8 cellular contexts compared by ENCODE assay signal in the genomic region with DNA sequence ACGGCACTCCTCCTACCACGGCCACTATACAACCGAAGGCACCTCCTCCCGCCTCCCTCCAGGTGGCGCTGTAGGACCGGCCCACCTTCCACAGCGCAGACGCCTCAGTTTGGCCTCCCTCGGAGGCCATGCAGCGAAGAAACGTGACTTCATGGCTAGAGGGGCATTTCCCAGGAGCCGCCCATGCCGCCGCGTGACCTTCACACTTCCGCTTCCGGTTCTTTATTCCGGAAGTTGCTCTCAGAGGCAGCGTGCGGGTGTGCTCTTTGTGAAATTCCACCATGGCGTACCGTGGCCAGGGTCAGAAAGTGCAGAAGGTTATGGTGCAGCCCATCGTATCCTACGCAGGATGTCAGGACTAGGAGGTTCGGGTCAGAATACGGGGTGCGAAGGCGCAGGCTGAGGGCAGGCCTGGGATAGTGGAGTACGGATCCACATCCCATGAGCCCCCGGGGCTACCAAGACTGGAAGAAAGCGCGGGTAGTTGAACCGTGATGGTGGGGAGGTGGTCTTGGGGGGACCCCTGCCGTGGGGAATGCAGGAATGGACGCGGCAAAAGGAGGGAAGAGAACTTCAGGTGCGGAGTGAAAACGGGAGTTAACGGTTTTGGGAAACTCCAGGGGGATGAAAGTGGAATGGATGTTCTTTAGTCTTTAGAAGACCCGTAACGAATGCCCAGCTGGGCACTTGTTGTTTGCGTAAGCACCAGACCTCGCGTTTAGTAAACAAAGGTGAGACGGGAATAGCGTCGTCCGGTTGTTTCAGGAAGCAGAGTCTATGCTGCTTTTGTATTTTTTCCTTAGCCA. TPM values are rescaled to one million over a fixed set of nuclear protein-coding genes. Genes with fewer than 3 reads are reported as not detected.
DNase-seq lines count a peak whose midpoint lies in the region; ATAC-seq, FAIRE-seq and TF ChIP-seq lines count a peak whose summit lies in the region.

TSS of gene SNRPE (plus strand) at position 221 of the 806 bp plus-strand sequence. CDS start at position 282, 61 bp downstream.

- CTCF ChIA-PET in HepG2 (lab: Yijun Ruan, JAX; ENCODE audit: low intra/inter-chr PET ratio, low total read pairs): interaction anchor here (0.6 to 2.1 kb wide), 4 partner anchors 9 to 345 kb away, joined by 3 to 40 read pairs (median 8); no protein-coding TSS in a partner anchor

- peaks cover 14 to 33% (median 16%) of the 10 kb centered on the region in 4 donors for H3K4me1 Mint-ChIP-seq in CD4-positive, CD25-positive, alpha-beta regulatory T cell

- peak; percentile 97 for TF ChIP-seq CTCF in HepG2 (CRISPR knock-in tag; IDR thresholded peaks at IDR 0.05)

- peak within 1 kb of the TSS; percentile 93 for H3K4me2 ChIP-seq in HepG2 (ENCODE audit: low read depth, low read length)

- H4K20me1 ChIP-seq in HepG2 (ENCODE audit: insufficient read depth, low read length): no peaks in the 10 kb centered on the region; the same call in 1 of the 2 replicates

- H3K79me2 ChIP-seq in HepG2 (ENCODE audit: insufficient read depth, low read length): peaks cover 25% of the 10 kb centered on the region

- peak within 1 kb of the TSS; percentile 96 for H3K4me3 ChIP-seq in CD4-positive, CD25-positive, alpha-beta regulatory T cell (ENCODE audit: low read depth, low read length)
- peak within 1 kb of the TSS; percentile 87 to 90 (median 90) for H3K4me3 ChIP-seq in HepG2 (replicated peaks in 1 of 3; ENCODE audit: insufficient read depth in 1 of 3, low read depth in 2 of 3, low read length in 3 of 3)

- H3K4me1 ChIP-seq in CD4-positive, CD25-positive, alpha-beta regulatory T cell (ENCODE audit: control insufficient read depth, insufficient read depth, low read length, poor library complexity, severe bottlenecking): peaks cover 11% of the 10 kb centered on the region
- H3K4me1 ChIP-seq in HepG2 (ENCODE audit: insufficient read depth, low read length): peaks cover 27% of the 10 kb centered on the region

- TSS peak; percentile 72 for BruUV-seq in HepG2 (replicated peaks; lab: Mats Ljungman, UMichigan)

- no peaks in the 10 kb centered on the region for H3K9me3 ChIP-seq in CD4-positive, CD25-positive, alpha-beta regulatory T cell (ENCODE audit: control insufficient read depth in 2 of 2, low read length in 2 of 2)
- H3K9me3 ChIP-seq in HepG2 (ENCODE audit: low read length): no peaks in the 10 kb centered on the region

- peak within 1 kb of the TSS; percentile 99 to 100 (median 99) for H3K27ac Mint-ChIP-seq in CD4-positive, CD25-positive, alpha-beta regulatory T cell

- H2AFZ ChIP-seq in HepG2 (ENCODE audit: low read length): peak within 1 kb of the TSS; percentile 98

- peak within 1 kb of the TSS; percentile 99 to 100 (median 99) for H3K4me3 Mint-ChIP-seq in CD4-positive, CD25-positive, alpha-beta regulatory T cell

- TF ChIP-seq EP300 in HepG2 (IDR thresholded peaks at IDR 0.05; ENCODE audit: low read depth in 2 of 2, low read length in 2 of 2): peak in 1 of 2 experiments; percentile 48; a peak in 1 of 4 replicates
- TF ChIP-seq EP300 in HepG2 (CRISPR knock-in tag; IDR thresholded peaks at IDR 0.05; ENCODE audit: borderline replicate concordance): no peak; the same call in 1 of the 2 replicates

- intact Hi-C loops in HepG2 (cut with micrococcal nuclease; ENCODE audit: unreplicated experiment): loop anchor here (1.0 to 5.0 kb wide), 3 partner anchors 211 to 351 kb away; partner anchors contain the start of genes GOLT1A and SOX13

- peak; percentile 95 to 98 (median 97) for DNase-seq in CD4-positive, CD25-positive, alpha-beta regulatory T cell
- DNase-seq in NCI-H748 treated with DMSO at 0.1 percent for 48 hours (lab: John Stamatoyannopoulos, UW): peak; percentile 80
- DNase-seq in activated CD4-positive, alpha-beta T cell treated with anti-CD3 and anti-CD28 coated beads, Interleukin-2, amount 50 U/mL, for 24 hours (ENCODE audit: low read depth in 1 of 2, low spot score in 1 of 2): peak; percentile 86 to 95
- DNase-seq in dermis blood vessel endothelial cell: peak; percentile 99
- DNase-seq in HepG2 (ENCODE audit: low spot score): peak; percentile 96
- DNase-seq in stimulated activated CD4-positive, alpha-beta T cell treated with anti-CD3 and anti-CD28 coated beads, Interleukin-4, amount 100 ng/mL, for 1 hour: peak; percentile 94

- ATAC-seq in CD4-positive, CD25-positive, alpha-beta regulatory T cell (ENCODE audit: low read depth in 2 of 2): peak; percentile 98 to 99
- ATAC-seq in GM19395 (IDR thresholded peaks at IDR 0.05; ENCODE audit: unreplicated experiment): peak; percentile 94
- peak; percentile 96 for ATAC-seq in HG03565 (IDR thresholded peaks at IDR 0.05; ENCODE audit: unreplicated experiment)
- ATAC-seq in HepG2: peak; percentile 96

- whole genome bisulfite sequencing in HepG2 (ENCODE audit: low lambda C conversion rate): under 1% methylated on average over 38 of the region's 48 CpGs

- peak; percentile 96 for TF ChIP-seq RAD21 in HepG2 (CRISPR knock-in tag; IDR thresholded peaks at IDR 0.05)

- no peaks in the 10 kb centered on the region for H3K27me3 ChIP-seq in CD4-positive, CD25-positive, alpha-beta regulatory T cell (ENCODE audit: control insufficient read depth, insufficient read depth, low read length)
- no peaks in the 10 kb centered on the region; a peak in 1 of 5 replicates for H3K27me3 ChIP-seq in HepG2 (ENCODE audit: control insufficient read depth in 1 of 2, insufficient read depth in 2 of 2, low read length in 2 of 2)

- TF ChIP-seq POLR2A in HepG2 (IDR thresholded peaks at IDR 0.05; ENCODE audit: insufficient read depth in 1 of 2, low read depth in 2 of 2, low read length in 2 of 2): peak; percentile 71 to 92

- H3K27me3 Mint-ChIP-seq in CD4-positive, CD25-positive, alpha-beta regulatory T cell: no peaks in the 10 kb centered on the region

- FAIRE-seq in HepG2 (lab: Jason Lieb, UNC): peak; percentile 84

- peak within 1 kb of the TSS; percentile 80 for H3K27ac ChIP-seq in CD4-positive, CD25-positive, alpha-beta regulatory T cell (ENCODE audit: insufficient read depth, low read length, poor library complexity, severe bottlenecking)
- H3K27ac ChIP-seq in HepG2 (ENCODE audit: extremely low read length, insufficient read depth, low read length): peak within 1 kb of the TSS; percentile 85

- H3K36me3 Mint-ChIP-seq in CD4-positive, CD25-positive, alpha-beta regulatory T cell: peaks cover 26% of the 10 kb centered on the region

- POLR2A ChIA-PET in HepG2 (lab: Yijun Ruan, JAX): interaction anchor here (0.8 to 2.0 kb wide), 7 partner anchors 10 to 290 kb away, joined by 3 to 7 read pairs (median 4); partner anchors contain the start of genes ETNK2 and SOX13

- peak within 1 kb of the TSS; percentile 83 for H3K9ac ChIP-seq in HepG2 (ENCODE audit: insufficient read depth, low read depth, low read length)

- in situ Hi-C loops in HepG2 (cut with HindIII; ENCODE audit: extremely low pct_ligation_motif_present, low pct_unique_long_range_greater_than_20kb): loop anchor here (10.0 to 25.0 kb wide), 2 partner anchors 343 to 501 kb away; partner anchors contain the start of gene PLEKHA6

- peaks cover 27% of the 10 kb centered on the region for H3K36me3 ChIP-seq in CD4-positive, CD25-positive, alpha-beta regulatory T cell (ENCODE audit: control insufficient read depth, insufficient read depth, low read length)
- peaks cover 10 to 30% of the 10 kb centered on the region in 2 experiments; a peak in 4 of 5 replicates for H3K36me3 ChIP-seq in HepG2 (replicated peaks in 1 of 2; ENCODE audit: control insufficient read depth in 1 of 2, insufficient read depth in 2 of 2, low read length in 2 of 2)

- H3K9me3 Mint-ChIP-seq in CD4-positive, CD25-positive, alpha-beta regulatory T cell: no peaks in the 10 kb centered on the region

TF ChIP-seq in HepG2, 621 proteins besides CTCF, POLR2A, EP300 and RAD21 (continues in another document):
- TF ChIP-seq TOPORS (CRISPR knock-in tag; IDR thresholded peaks at IDR 0.05): peak; percentile 93
- no peak for TF ChIP-seq ZNF17 (CRISPR knock-in tag; IDR thresholded peaks at IDR 0.05)

RNA-seq across cellular contexts. Expression of gene SNRPE, which starts in this region (rescaled TPM):
- total RNA-seq in CD4-positive, CD25-positive, alpha-beta regulatory T cell: 40.1 TPM
- polyA plus RNA-seq in CD4-positive, CD25-positive, alpha-beta regulatory T cell: 100 to 1,000 TPM; 197 to 324 (median 265) TPM
- 74.5 and 125 TPM in 2 replicates for total RNA-seq in dermis blood vessel endothelial cell
- total RNA-seq in HepG2 (2016; rRNA removed; fragmentation: Illumina TruSeq; extraction: Trizol): 281 and 397 TPM in 2 replicates
- 127 and 132 TPM in 2 replicates for total RNA-seq in HepG2 (2016; cell fraction: cytosol; rRNA removed; fragmentation: Illumina TruSeq; extraction: Trizol; ENCODE audit: low read depth)
- total RNA-seq in HepG2 (2016; cell fraction: insoluble cytoplasmic fraction; rRNA removed; fragmentation: Illumina TruSeq; extraction: Trizol): 284 and 448 TPM in 2 replicates
- 202 and 234 TPM in 2 replicates for total RNA-seq in HepG2 (2016; cell fraction: membrane; rRNA removed; fragmentation: Illumina TruSeq; extraction: Trizol)
- 116 and 125 TPM in 2 replicates for total RNA-seq in HepG2 (2016; cell fraction: nucleus; rRNA removed; fragmentation: Illumina TruSeq; extraction: Trizol)
- polyA plus RNA-seq in HepG2 (2011; rRNA removed): 99.9 and 146 TPM in 2 replicates
- 124 and 143 TPM in 2 replicates for polyA plus RNA-seq in HepG2 (2011; cell fraction: cytosol; rRNA removed)
- 40.4 and 45.1 TPM in 2 replicates for polyA plus RNA-seq in HepG2 (2011; cell fraction: nucleus; rRNA removed)
- polyA plus RNA-seq in HepG2 (2012): 214 and 272 TPM in 2 replicates
- polyA plus RNA-seq in HepG2 (2016; cell fraction: cytosol; fragmentation: Illumina TruSeq; extraction: Trizol; ENCODE audit: low read depth): 231 and 232 TPM in 2 replicates
- 479 and 511 TPM in 2 replicates for polyA plus RNA-seq in HepG2 (2016; cell fraction: insoluble cytoplasmic fraction; fragmentation: Illumina TruSeq; extraction: Trizol; ENCODE audit: low read depth)
- 269 and 273 TPM in 2 replicates for polyA plus RNA-seq in HepG2 (2016; cell fraction: membrane; fragmentation: Illumina TruSeq; extraction: Trizol; ENCODE audit: low read depth)
- polyA plus RNA-seq in HepG2 (2016; cell fraction: nucleus; fragmentation: Illumina TruSeq; extraction: Trizol; ENCODE audit: insufficient read depth, low read depth): 235 and 237 TPM in 2 replicates
- polyA minus RNA-seq in HepG2 (2011; rRNA and poly(A)+ RNA removed; ENCODE audit: low replicate concordance): 19.3 and 51.2 TPM in 2 replicates
- polyA minus RNA-seq in HepG2 (2011; cell fraction: cytosol; rRNA and poly(A)+ RNA removed): 18.3 and 33.6 TPM in 2 replicates
- polyA minus RNA-seq in HepG2 (2011; cell fraction: nucleus; rRNA and poly(A)+ RNA removed): 38.9 and 43.3 TPM in 2 replicates

Comparison
In these comparisons a context has a peak if more than half of its experiments do, and no peak if none do; other contexts are left out.
1. Peak in every context shown above with its lines: DNase-seq, ATAC-seq, H3K4me3 ChIP-seq and H3K27ac ChIP-seq.